Comparison of ENCODE assay signal across 16 cellular contexts in the genomic region with DNA sequence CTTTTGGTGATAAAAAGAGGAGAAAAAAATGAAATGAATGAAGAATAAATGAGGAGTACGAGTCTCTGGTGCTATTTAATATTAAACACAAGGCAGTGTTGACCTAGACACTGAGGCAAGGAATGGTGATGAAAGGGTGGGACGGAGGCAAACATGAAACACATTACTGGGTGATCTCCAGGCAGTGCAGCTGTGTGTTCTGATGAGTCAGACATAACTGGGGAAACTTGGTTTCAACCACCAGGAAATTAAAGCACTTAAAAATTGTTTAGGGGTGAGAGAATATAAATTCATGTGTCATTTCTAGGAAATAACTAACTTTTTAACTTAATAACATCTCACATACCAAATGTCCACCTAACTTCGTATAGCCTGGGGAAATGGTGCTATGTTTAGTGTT. TPM values are rescaled to one million over a fixed set of nuclear protein-coding genes. Genes with fewer than 3 reads are reported as not detected.
DNase-seq lines count a peak whose midpoint lies in the region; ATAC-seq, FAIRE-seq and TF ChIP-seq lines count a peak whose summit lies in the region.
"Had no signal": no experiment of that assay in that cellular context is flagged by ENCODE, and none has a peak within 500 bp of the region (broad histone marks: within the 10 kb centered on the region; RNA-seq: fewer than 3 reads in every experiment).

No MANE protein-coding gene starts in this region.

- intact Hi-C loops in Right ventricle myocardium inferior (cut with DNase I), result no loop called here
- intact Hi-C loops in cardiac septum (cut with DNase I), result no loop called here

- TF ChIP-seq CTCF in foreskin fibroblast (IDR thresholded peaks at IDR 0.05; ENCODE audit: low read depth, low read length), result no peak

- ATAC-seq in Right ventricle myocardium inferior, result peak; percentile 95
- no peak for ATAC-seq in HG02678 (IDR thresholded peaks at IDR 0.05; ENCODE audit: unreplicated experiment)
- no peak for ATAC-seq in HG02759 (IDR thresholded peaks at IDR 0.05; ENCODE audit: unreplicated experiment)
- no peak for ATAC-seq in GM18861 (IDR thresholded peaks at IDR 0.05; ENCODE audit: unreplicated experiment)
- ATAC-seq: naive thymus-derived CD4-positive, alpha-beta T cell had no signal

- DNase-seq in Right ventricle myocardium inferior (ENCODE audit: missing footprints) (no peak), cardiac septum (ENCODE audit: low spot score) (no peak), SHP77 (lab: John Stamatoyannopoulos, UW) (peak; percentile 38 to 53), foreskin fibroblast (peak; percentile 81 to 88), HTR-8/SVneo (ENCODE audit: insufficient read length, low spot score) (no peak)
- DNase-seq: activated naive CD8-positive, alpha-beta T cell treated with anti-CD3 and anti-CD28 coated beads, Interleukin-2, amount 10 ng/mL, durations not matched to agents 7 days and 5 days; naive thymus-derived CD4-positive, alpha-beta T cell; NCI-H187; stimulated activated CD4-positive, alpha-beta T cell treated with anti-CD3 and anti-CD28 coated beads, Interleukin-2, amount 100 ng/mL, for 48 hours; transverse colon had no signal

- no peak overlapping the region for H3K4me3 ChIP-seq in foreskin fibroblast (ENCODE audit: low read depth in 1 of 2, low read length in 2 of 2)
- H3K4me3 ChIP-seq: hepatocyte, transverse colon had no signal

- FAIRE-seq in HTR-8/SVneo (lab: Jason Lieb, UNC), result no peak

RNA-seq across cellular contexts. Expression of a gene that starts 19.7 kb away (rescaled TPM):
- total RNA-seq in Right ventricle myocardium inferior (0.27 TPM), cardiac septum (0.22 TPM)
- total RNA-seq: activated naive CD8-positive, alpha-beta T cell treated with anti-CD3 and anti-CD28 coated beads, Interleukin-2, amount 10 ng/mL, durations not matched to agents 7 days and 5 days; naive thymus-derived CD4-positive, alpha-beta T cell; SK-MEL-5; transverse colon had no signal

RNA-seq across cellular contexts. Expression of a gene that starts 36.3 kb away (rescaled TPM):
- total RNA-seq in Right ventricle myocardium inferior (not detected), cardiac septum (not detected)
- total RNA-seq: A673; activated naive CD8-positive, alpha-beta T cell treated with anti-CD3 and anti-CD28 coated beads, Interleukin-2, amount 10 ng/mL, durations not matched to agents 7 days and 5 days; hepatocyte; naive thymus-derived CD4-positive, alpha-beta T cell; SK-MEL-5; transverse colon had no signal

RNA-seq across cellular contexts. Expression of a gene that starts 52.4 kb away (rescaled TPM):
- total RNA-seq in Right ventricle myocardium inferior (1.3 TPM), cardiac septum (0.86 TPM)
- total RNA-seq: activated naive CD8-positive, alpha-beta T cell treated with anti-CD3 and anti-CD28 coated beads, Interleukin-2, amount 10 ng/mL, durations not matched to agents 7 days and 5 days had no signal

Comparison
In these comparisons a context has a peak if more than half of its experiments do, and no peak if none do; other contexts are left out.
1. DNase-seq: peak in SHP77 (2 of 2) and foreskin fibroblast (2 of 2); none in Right ventricle myocardium inferior (single experiment), cardiac septum (single experiment) and HTR-8/SVneo (single experiment).